24 cellular contexts compared by ENCODE assay signal in genomic region chr2:171709011-171709685, GRCh38.
"Had no signal": no experiment of that assay in that cellular context is flagged by ENCODE, and none has a peak within 500 bp of the region (broad histone marks: within the 10 kb centered on the region; RNA-seq: fewer than 3 reads in every experiment).

No MANE protein-coding gene starts in this region.

- H3K9me3 Mint-ChIP-seq: activated CD4-positive, alpha-beta memory T cell treated with anti-CD3 and anti-CD28 coated beads, Interleukin-2, amount 10 ng/mL, durations not matched to agents 7 days and 5 days; activated CD4-positive, alpha-beta T cell treated with anti-CD3 and anti-CD28 coated beads, Interleukin-2, amount 10 ng/mL, durations not matched to agents 24 days and 14 days; activated naive CD4-positive, alpha-beta T cell treated with anti-CD3 and anti-CD28 coated beads for 36 hours; activated naive CD8-positive, alpha-beta T cell treated with anti-CD3 and anti-CD28 coated beads, Interleukin-2, amount 10 ng/mL, durations not matched to agents 7 days and 5 days; activated T-cell treated with anti-CD3 and anti-CD28 coated beads, Interleukin-2, amount 50 U/mL, for 72 hours; dendritic cell treated with granulocyte-macrophage colony-stimulating factor and Interleukin-4, amounts not matched to agents 40 ng/mL and 50 ng/mL, for 4 days; naive B cell; neural crest cell had no signal

- H3K27me3 Mint-ChIP-seq: activated CD4-positive, alpha-beta memory T cell treated with anti-CD3 and anti-CD28 coated beads, Interleukin-2, amount 10 ng/mL, durations not matched to agents 7 days and 5 days; activated CD4-positive, alpha-beta T cell treated with anti-CD3 and anti-CD28 coated beads, Interleukin-2, amount 10 ng/mL, durations not matched to agents 24 days and 14 days; activated naive CD8-positive, alpha-beta T cell treated with anti-CD3 and anti-CD28 coated beads, Interleukin-2, amount 10 ng/mL, durations not matched to agents 7 days and 5 days; dendritic cell treated with granulocyte-macrophage colony-stimulating factor and Interleukin-4, amounts not matched to agents 40 ng/mL and 50 ng/mL, for 4 days; naive B cell had no signal

- FAIRE-seq: keratinocyte had no signal

- H3K27me3 ChIP-seq: spleen, upper lobe of left lung had no signal

- ATAC-seq: activated CD4-positive, CD25-positive, alpha-beta regulatory T cell treated with anti-CD3 and anti-CD28 coated beads, Interleukin-2, amount 50 U/mL, for 24 hours; activated T-cell treated with anti-CD3 and anti-CD28 coated beads, Interleukin-2, amount 50 U/mL, for 72 hours; esophagus mucosa; lower lobe of right lung had no signal

- H3K4me3 Mint-ChIP-seq: activated CD4-positive, alpha-beta memory T cell treated with anti-CD3 and anti-CD28 coated beads, Interleukin-2, amount 10 ng/mL, durations not matched to agents 7 days and 5 days; activated CD4-positive, alpha-beta T cell treated with anti-CD3 and anti-CD28 coated beads, Interleukin-2, amount 10 ng/mL, durations not matched to agents 24 days and 14 days; activated naive CD4-positive, alpha-beta T cell treated with anti-CD3 and anti-CD28 coated beads for 36 hours; activated naive CD8-positive, alpha-beta T cell treated with anti-CD3 and anti-CD28 coated beads, Interleukin-2, amount 10 ng/mL, durations not matched to agents 7 days and 5 days; activated T-cell treated with anti-CD3 and anti-CD28 coated beads, Interleukin-2, amount 50 U/mL, for 72 hours; dendritic cell treated with granulocyte-macrophage colony-stimulating factor and Interleukin-4, amounts not matched to agents 40 ng/mL and 50 ng/mL, for 4 days; naive B cell; neural crest cell had no signal

- H3K4me3 ChIP-seq: lower lobe of right lung, spleen, thoracic aorta, upper lobe of left lung had no signal

- H3K4me1 ChIP-seq: lower lobe of right lung had no signal

- H3K9me3 ChIP-seq: lower lobe of right lung, spleen, thoracic aorta, upper lobe of left lung had no signal

- DNase-seq: activated CD4-positive, alpha-beta memory T cell treated with anti-CD3 and anti-CD28 coated beads, Interleukin-2, amount 10 ng/mL, durations not matched to agents 7 days and 5 days; activated CD4-positive, alpha-beta T cell treated with anti-CD3 and anti-CD28 coated beads, Interleukin-2, amount 10 ng/mL, durations not matched to agents 24 days and 14 days; activated effector memory CD4-positive, alpha-beta T cell treated with Interleukin-2 at 50 U/mL for 16 hours; activated naive CD4-positive, alpha-beta T cell treated with anti-CD3 and anti-CD28 coated beads for 36 hours; activated naive CD8-positive, alpha-beta T cell treated with anti-CD3 and anti-CD28 coated beads, Interleukin-2, amount 10 ng/mL, durations not matched to agents 7 days and 5 days; activated T-cell treated with anti-CD3 and anti-CD28 coated beads, Interleukin-2, amount 50 U/mL, for 72 hours; amygdala; effector CD4-positive, alpha-beta T cell; foreskin melanocyte; hypothalamus; lower lobe of right lung; naive B cell; occipital lobe; retina; spleen; stimulated activated CD4-positive, alpha-beta T cell treated with anti-CD3 and anti-CD28 coated beads, Interleukin-4, amount 100 ng/mL, for 24 hours; stimulated activated naive CD4-positive, alpha-beta T cell treated with Interleukin-2 at 50 U/mL for 16 hours; upper lobe of left lung had no signal

- H3K27ac ChIP-seq: lower lobe of right lung, spleen, thoracic aorta, upper lobe of left lung had no signal

- H3K27ac Mint-ChIP-seq: activated CD4-positive, alpha-beta memory T cell treated with anti-CD3 and anti-CD28 coated beads, Interleukin-2, amount 10 ng/mL, durations not matched to agents 7 days and 5 days; activated CD4-positive, alpha-beta T cell treated with anti-CD3 and anti-CD28 coated beads, Interleukin-2, amount 10 ng/mL, durations not matched to agents 24 days and 14 days; activated naive CD4-positive, alpha-beta T cell treated with anti-CD3 and anti-CD28 coated beads for 36 hours; activated naive CD8-positive, alpha-beta T cell treated with anti-CD3 and anti-CD28 coated beads, Interleukin-2, amount 10 ng/mL, durations not matched to agents 7 days and 5 days; activated T-cell treated with anti-CD3 and anti-CD28 coated beads, Interleukin-2, amount 50 U/mL, for 72 hours; dendritic cell treated with granulocyte-macrophage colony-stimulating factor and Interleukin-4, amounts not matched to agents 40 ng/mL and 50 ng/mL, for 4 days had no signal
